ENCODE assay signal across 22 cellular contexts in the genomic region with DNA sequence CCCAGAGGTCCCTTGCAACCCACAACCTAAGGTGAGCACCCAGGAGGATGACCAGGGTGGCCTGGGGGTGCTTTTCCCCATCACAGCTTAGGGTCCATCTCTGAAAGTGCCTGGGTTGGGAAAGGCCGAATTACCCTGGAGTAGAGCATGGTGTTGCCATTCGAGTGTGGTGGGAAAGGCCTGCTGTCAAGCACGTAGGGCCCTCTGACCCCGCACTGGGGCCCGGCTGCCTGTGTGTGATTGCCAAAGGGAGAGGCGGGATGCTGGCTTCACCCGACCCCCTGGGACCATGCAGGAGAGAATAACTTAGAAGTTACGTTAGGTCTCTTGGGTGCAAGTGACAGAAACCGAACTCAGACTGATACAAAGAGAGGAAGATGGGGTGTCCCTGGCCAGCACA.
"Had no signal": no experiment of that assay in that cellular context is flagged by ENCODE, and none has a peak within 500 bp of the region (broad histone marks: within the 10 kb centered on the region; RNA-seq: fewer than 3 reads in every experiment).

No MANE protein-coding gene starts in this region.

- H3K36me3 ChIP-seq: pancreas had no signal

- H3K4me1 ChIP-seq: pancreas, psoas muscle had no signal

- H3K9me3 ChIP-seq: pancreas, psoas muscle had no signal

- ATAC-seq: activated T-cell treated with anti-CD3 and anti-CD28 coated beads, Interleukin-2, amount 50 U/mL, for 4 hours; activated T-helper 17 cell treated with anti-CD3 and anti-CD28 coated beads, Interleukin-2, amount 50 U/mL, for 72 hours; left lobe of liver; pancreas; psoas muscle; SK-N-SH treated with all-trans-retinoic acid at 6 μM for 48 hours had no signal

- H3K4me3 ChIP-seq: pancreas, psoas muscle had no signal

- H3K27ac ChIP-seq: epithelial cell of prostate, pancreas, psoas muscle had no signal

- DNase-seq: activated CD4-positive, alpha-beta memory T cell treated with anti-CD3 and anti-CD28 coated beads, Interleukin-2, amount 10 ng/mL, durations not matched to agents 7 days and 5 days; activated CD4-positive, alpha-beta T cell treated with anti-CD3 and anti-CD28 coated beads, Interleukin-2, amount 10 ng/mL, durations not matched to agents 7 days and 5 days; activated CD4-positive, CD25-positive, alpha-beta regulatory T cell treated with anti-CD3 and anti-CD28 coated beads, Interleukin-2, amount 50 U/mL, for 72 hours; activated gamma-delta T cell treated with Interleukin-2 at 50 U/mL for 16 hours; activated naive CD4-positive, alpha-beta T cell treated with anti-CD3 and anti-CD28 coated beads, Interleukin-2, amount 50 U/mL, for 16 hours; activated T-cell treated with anti-CD3 and anti-CD28 coated beads, Interleukin-2, amount 50 U/mL, for 4 hours; dermis blood vessel endothelial cell; effector CD4-positive, alpha-beta T cell; glutamatergic neuron; hippocampal formation; immature natural killer cell; naive B cell; nucleus accumbens; pancreas; psoas muscle; stimulated activated CD4-positive, alpha-beta T cell treated with anti-CD3 and anti-CD28 coated beads, Interleukin-2, amount 100 ng/mL, for 48 hours; stimulated activated naive CD4-positive, alpha-beta T cell treated with Interleukin-2 at 50 U/mL for 16 hours; T-helper 2 cell had no signal
